Comparison of ENCODE assay signal across 21 cellular contexts in the genomic region with DNA sequence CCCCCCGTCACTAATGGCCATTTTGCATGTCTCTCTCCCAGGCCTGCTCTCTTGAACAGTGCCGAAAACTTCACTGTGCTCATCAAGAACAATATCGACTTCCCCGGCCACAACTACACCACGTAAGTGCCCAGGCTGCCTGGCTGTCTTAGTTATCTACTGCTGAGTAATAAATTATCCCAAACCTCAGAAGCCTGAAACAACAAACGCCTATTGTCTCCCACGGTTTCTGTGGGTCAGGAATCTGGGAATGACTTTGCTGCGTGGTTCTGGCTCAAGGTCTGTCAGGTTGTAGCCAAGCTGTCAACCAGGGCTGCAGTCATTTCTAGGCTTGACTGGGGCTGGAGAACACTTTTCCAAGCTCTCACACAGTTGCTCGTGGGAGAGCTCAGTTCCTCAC. TPM values are rescaled to one million over a fixed set of nuclear protein-coding genes. Genes with fewer than 3 reads are reported as not detected.
DNase-seq lines count a peak whose midpoint lies in the region.
"Had no signal": no experiment of that assay in that cellular context is flagged by ENCODE, and none has a peak within 500 bp of the region (broad histone marks: within the 10 kb centered on the region; RNA-seq: fewer than 3 reads in every experiment).

No MANE protein-coding gene starts in this region.

- peak overlapping the region; percentile 7 for H3K27ac ChIP-seq in substantia nigra (ENCODE audit: low read depth, low read length, poor library complexity, severe bottlenecking)
- H3K27ac ChIP-seq: C4-2B, KMS-11, skin epidermis had no signal

- peak; percentile 68 for DNase-seq in HT1080 (ENCODE audit: low read depth)
- peak; percentile 82 for DNase-seq in amniotic epithelial cell (ENCODE audit: low read depth)
- peak; percentile 22 for DNase-seq in foreskin melanocyte
- no peak for DNase-seq in substantia nigra (lab: John Stamatoyannopoulos, UW)
- no peak for DNase-seq in ureter (ENCODE audit: low spot score)
- DNase-seq in activated naive CD4-positive, alpha-beta T cell (lab: John Stamatoyannopoulos, UW), result no peak
- no peak for DNase-seq in NCI-H1105 (lab: John Stamatoyannopoulos, UW)
- DNase-seq: activated CD8-positive, alpha-beta T cell treated with anti-CD3 and anti-CD28 coated beads for 36 hours; activated effector memory CD4-positive, alpha-beta T cell treated with anti-CD3 and anti-CD28 coated beads, Interleukin-2, amount 50 U/mL, for 16 hours; central memory CD4-positive, alpha-beta T cell; dermis blood vessel endothelial cell; H7; left cardiac atrium; mesendoderm; naive B cell; NCI-H1694 treated with DMSO at 0.1 percent for 48 hours; NCI-H2171 treated with DMSO at 0.1 percent for 48 hours; NCI-H526 had no signal

RNA-seq across cellular contexts. Expression of a gene that starts 32.6 kb away (rescaled TPM):
- not detected in 2 replicates for total RNA-seq in HT1080 (2014; rRNA removed; shearing (Covaris generic))
- 0.02 TPM in 1 of 2 replicates, not detected in the other for polyA plus RNA-seq in HT1080 (2015; cell fraction: cytosol; rRNA removed)
- polyA plus RNA-seq in HT1080 (2015; cell fraction: nucleus; rRNA removed), result 0.02 TPM in 1 of 2 replicates, not detected in the other
- 1.8 TPM for total RNA-seq in ureter
- total RNA-seq: H7 had no signal

RNA-seq across cellular contexts. Expression of a gene that starts 44.6 kb away (rescaled TPM):
- 3.5 and 6.0 TPM in 2 replicates for total RNA-seq in HT1080 (2014; rRNA removed; shearing (Covaris generic))
- polyA plus RNA-seq in HT1080 (2015; cell fraction: cytosol; rRNA removed), result 6.7 and 11.2 TPM in 2 replicates
- 2.9 and 7.0 TPM in 2 replicates for polyA plus RNA-seq in HT1080 (2015; cell fraction: nucleus; rRNA removed)
- total RNA-seq in ureter, result 28.0 TPM

Comparison
In these comparisons a context has a peak if more than half of its experiments do, and no peak if none do; other contexts are left out.
1. DNase-seq: peak in HT1080 (single experiment), amniotic epithelial cell (single experiment) and foreskin melanocyte (single experiment); none in substantia nigra (0 of 49), ureter (single experiment), activated naive CD4-positive, alpha-beta T cell (0 of 4) and NCI-H1105 (single experiment).